ENCODE assay signal across 11 cellular contexts in genomic region chr11:62858201-62858600, GRCh38. TPM values are rescaled to one million over a fixed set of nuclear protein-coding genes. Genes with fewer than 3 reads are reported as not detected.
DNase-seq lines count a peak whose midpoint lies in the region; ATAC-seq and TF ChIP-seq lines count a peak whose summit lies in the region.
"Had no signal": no experiment of that assay in that cellular context is flagged by ENCODE, and none has a peak within 500 bp of the region (broad histone marks: within the 10 kb centered on the region; RNA-seq: fewer than 3 reads in every experiment).

No MANE protein-coding gene starts in this region.

- intact Hi-C loops in Caco-2 (cut with micrococcal nuclease; ENCODE audit: unreplicated experiment), result loop anchor here (10.0 kb wide), 1 partner anchor 133 kb away; the partner anchor contains the start of genes HNRNPUL2 and TTC9C

- H3K9me3 Mint-ChIP-seq in Caco-2 (ENCODE audit: unreplicated experiment), result no peaks in the 10 kb centered on the region
- no peaks in the 10 kb centered on the region for H3K9me3 Mint-ChIP-seq in activated naive CD8-positive, alpha-beta T cell treated with anti-CD3 and anti-CD28 coated beads for 36 hours
- H3K9me3 Mint-ChIP-seq in nephron, result no peaks in the 10 kb centered on the region

- POLR2A ChIA-PET in Caco-2 (lab: Charles Lee), result interaction anchor here (0.6 to 4.0 kb wide), 7 partner anchors 15 to 131 kb away, joined by 3 to 32 read pairs (median 6); partner anchors contain the start of genes HNRNPUL2 and STX5

- DNase-seq in Caco-2 (peak; percentile 56 to 71), NCI-H524 treated with DMSO at 0.1 percent for 48 hours (lab: John Stamatoyannopoulos, UW) (no peak), D341Med (ENCODE audit: low spot score) (no peak)
- no peak for DNase-seq in activated naive CD8-positive, alpha-beta T cell treated with anti-CD3 and anti-CD28 coated beads for 36 hours
- DNase-seq: left colon had no signal

- H3K9me3 ChIP-seq in Caco-2, result no peaks in the 10 kb centered on the region
- H3K9me3 ChIP-seq in HUES64 (ENCODE audit: insufficient read depth, low read depth, low read length), result peaks cover 8% of the 10 kb centered on the region; the same call in 1 of the 2 replicates
- H3K9me3 ChIP-seq: esophagus muscularis mucosa had no signal

- H3K4me1 Mint-ChIP-seq in Caco-2 (ENCODE audit: low read depth, unreplicated experiment), result peaks cover 42% of the 10 kb centered on the region
- peaks cover 55% of the 10 kb centered on the region for H3K4me1 Mint-ChIP-seq in activated naive CD8-positive, alpha-beta T cell treated with anti-CD3 and anti-CD28 coated beads for 36 hours
- peaks cover 63% of the 10 kb centered on the region for H3K4me1 Mint-ChIP-seq in nephron

- 12% methylated on average over 7 of the region's 7 CpGs for WGBS in HUES64

- peak overlapping the region; percentile 85 for H3K27ac Mint-ChIP-seq in Caco-2 (ENCODE audit: unreplicated experiment)
- H3K27ac Mint-ChIP-seq in activated naive CD8-positive, alpha-beta T cell treated with anti-CD3 and anti-CD28 coated beads for 36 hours, result no peak overlapping the region
- peak overlapping the region; percentile 63 to 84 (median 72) for H3K27ac Mint-ChIP-seq in nephron

- no peak for TF ChIP-seq CTCF in Caco-2 (IDR thresholded peaks at IDR 0.05; ENCODE audit: insufficient read depth in 1 of 2, low read depth in 1 of 2, low read length in 1 of 2, severe bottlenecking in 1 of 2, unreplicated experiment in 1 of 2)
- TF ChIP-seq CTCF in nephron (IDR thresholded peaks at IDR 0.05; ENCODE audit: unreplicated experiment in 3 of 3), result no peak

- H3K36me3 Mint-ChIP-seq in Caco-2 (ENCODE audit: insufficient read depth, unreplicated experiment), result peaks cover 86% of the 10 kb centered on the region
- H3K36me3 Mint-ChIP-seq in activated naive CD8-positive, alpha-beta T cell treated with anti-CD3 and anti-CD28 coated beads for 36 hours, result peaks cover 66% of the 10 kb centered on the region
- peaks cover 25% of the 10 kb centered on the region for H3K36me3 Mint-ChIP-seq in nephron (ENCODE audit: low read depth)

- peak overlapping the region; percentile 77 for H3K4me3 Mint-ChIP-seq in Caco-2 (ENCODE audit: unreplicated experiment)
- peak overlapping the region; percentile 98 for H3K4me3 Mint-ChIP-seq in activated naive CD8-positive, alpha-beta T cell treated with anti-CD3 and anti-CD28 coated beads for 36 hours
- H3K4me3 Mint-ChIP-seq in nephron, result peak overlapping the region; percentile 95 to 96 (median 96)

- ATAC-seq in HG02840 (IDR thresholded peaks at IDR 0.05; ENCODE audit: low FRiP score, unreplicated experiment), result no peak
- no peak for ATAC-seq in HG03039 (IDR thresholded peaks at IDR 0.05; ENCODE audit: unreplicated experiment)
- ATAC-seq: left colon had no signal

- no peaks in the 10 kb centered on the region for H3K27me3 ChIP-seq in Caco-2 (replicated peaks; ENCODE audit: control insufficient read depth, insufficient read depth, low read length)
- H3K27me3 ChIP-seq in HUES64 (ENCODE audit: insufficient read depth, low read length), result no peaks in the 10 kb centered on the region
- H3K27me3 ChIP-seq: esophagus muscularis mucosa had no signal

- peak overlapping the region; percentile 92; the same call in 1 of the 2 replicates for H3K4me3 ChIP-seq in Caco-2 (ENCODE audit: low read depth, low read length)
- peak overlapping the region; percentile 96 for H3K4me3 ChIP-seq in HUES64 (ENCODE audit: low read length)
- H3K4me3 ChIP-seq: esophagus muscularis mucosa had no signal

- H3K4me1 ChIP-seq in Caco-2 (peaks cover 40% of the 10 kb centered on the region), HUES64 (ENCODE audit: insufficient read depth, low read length) (peaks cover 22% of the 10 kb centered on the region; the same call in 1 of the 2 replicates)

- BruUV-seq in Caco-2 (replicated peaks; lab: Mats Ljungman, UMichigan), result no TSS peak

- H3K36me3 ChIP-seq in Caco-2 (ENCODE audit: control insufficient read depth, insufficient read depth, low read length) (peaks cover 8% of the 10 kb centered on the region), HUES64 (ENCODE audit: insufficient read depth, low read length) (peaks cover 41% of the 10 kb centered on the region)

- H3K27ac ChIP-seq in HUES64 (ENCODE audit: low read depth, low read length), result peak overlapping the region; percentile 75; the same call in 1 of the 2 replicates
- H3K27ac ChIP-seq: esophagus muscularis mucosa had no signal

- peak overlapping the region; percentile 99 for H3K9ac ChIP-seq in HUES64 (ENCODE audit: low read depth, low read length)

- CTCF ChIA-PET in Caco-2 (lab: Charles Lee), result interaction anchor here (0.7 to 0.9 kb wide), 2 partner anchors 72 to 104 kb away, joined by 4 to 5 read pairs; partner anchors contain the start of gene ZBTB3

- H3K27me3 Mint-ChIP-seq in Caco-2 (ENCODE audit: insufficient read depth, unreplicated experiment) (no peaks in the 10 kb centered on the region), nephron (ENCODE audit: low read depth) (no peaks in the 10 kb centered on the region)
- H3K27me3 Mint-ChIP-seq in activated naive CD8-positive, alpha-beta T cell treated with anti-CD3 and anti-CD28 coated beads for 36 hours, result peaks cover 27% of the 10 kb centered on the region

RNA-seq across cellular contexts. Expression of gene WDR74, which starts 18.8 kb away (rescaled TPM):
- 112 and 115 TPM in 2 replicates for total RNA-seq in Caco-2 (2022)
- polyA plus RNA-seq in HUES64 (2013, experiment 1 of 2), result 228 TPM
- 286 TPM for polyA plus RNA-seq in HUES64 (2013, experiment 2 of 2)
- total RNA-seq in activated naive CD8-positive, alpha-beta T cell treated with anti-CD3 and anti-CD28 coated beads for 36 hours, result 100 to 1,000 TPM; 139 to 141 TPM

RNA-seq across cellular contexts. Expression of gene SLC3A2, which starts 22.5 kb away (rescaled TPM):
- total RNA-seq in Caco-2 (2022), result 763 and 879 TPM in 2 replicates
- 192 TPM for polyA plus RNA-seq in HUES64 (2013, experiment 1 of 2)
- polyA plus RNA-seq in HUES64 (2013, experiment 2 of 2), result 181 TPM
- 100 to 1,000 TPM; 408 to 428 TPM for total RNA-seq in activated naive CD8-positive, alpha-beta T cell treated with anti-CD3 and anti-CD28 coated beads for 36 hours

RNA-seq across cellular contexts. Expression of gene TEX54, which starts 25.6 kb away (rescaled TPM):
- 0.95 TPM in 1 of 2 replicates, not detected in the other for total RNA-seq in Caco-2 (2022)
- not detected for polyA plus RNA-seq in HUES64 (2013, experiment 1 of 2)
- polyA plus RNA-seq in HUES64 (2013, experiment 2 of 2), result not detected
- total RNA-seq in activated naive CD8-positive, alpha-beta T cell treated with anti-CD3 and anti-CD28 coated beads for 36 hours, result not detected
- total RNA-seq: esophagus muscularis mucosa, left colon, LHCN-M2 had no signal

RNA-seq across cellular contexts. Expression of gene STX5, which starts 26.4 kb away (rescaled TPM):
- 39.9 and 44.2 TPM in 2 replicates for total RNA-seq in Caco-2 (2022)
- 18.5 TPM for polyA plus RNA-seq in HUES64 (2013, experiment 1 of 2)
- 23.5 TPM for polyA plus RNA-seq in HUES64 (2013, experiment 2 of 2)
- total RNA-seq in activated naive CD8-positive, alpha-beta T cell treated with anti-CD3 and anti-CD28 coated beads for 36 hours, result 10 to 100 TPM; 19.5 to 20.4 TPM

RNA-seq across cellular contexts. Expression of gene NXF1, which starts 53.0 kb away (rescaled TPM):
- total RNA-seq in Caco-2 (2022), result 77.5 and 77.6 TPM in 2 replicates
- polyA plus RNA-seq in HUES64 (2013, experiment 1 of 2), result 48.1 TPM
- polyA plus RNA-seq in HUES64 (2013, experiment 2 of 2), result 42.3 TPM
- 100 to 1,000 TPM; 107 to 111 TPM for total RNA-seq in activated naive CD8-positive, alpha-beta T cell treated with anti-CD3 and anti-CD28 coated beads for 36 hours

Comparison
In these comparisons a context has a peak if more than half of its experiments do, and no peak if none do; other contexts are left out.
1. DNase-seq: peak in Caco-2 (2 of 2); none in activated naive CD8-positive, alpha-beta T cell treated with anti-CD3 and anti-CD28 coated beads for 36 hours (single experiment), NCI-H524 treated with DMSO at 0.1 percent for 48 hours (single experiment) and D341Med (single experiment).
2. Peak in every context shown above with its lines, with median percentiles within 50 percentile points of each other: H3K4me3 Mint-ChIP-seq.